ENCODE assay signal across 28 cellular contexts in genomic region chr4:124810814-124811213, GRCh38.
"Had no signal": no experiment of that assay in that cellular context is flagged by ENCODE, and none has a peak within 500 bp of the region (broad histone marks: within the 10 kb centered on the region; RNA-seq: fewer than 3 reads in every experiment).

No MANE protein-coding gene starts in this region.

- H3K4me1 ChIP-seq: adrenal gland, esophagus squamous epithelium, prostate gland, right atrium auricular region, stomach, tibial artery, upper lobe of right lung had no signal

- H3K36me3 ChIP-seq: adrenal gland, esophagus squamous epithelium, ovary, prostate gland, right atrium auricular region, stomach, tibial artery, upper lobe of right lung, WERI-Rb-1 had no signal

- H3K36me3 Mint-ChIP-seq: activated CD4-positive, alpha-beta memory T cell treated with anti-CD3 and anti-CD28 coated beads for 36 hours; stimulated activated naive B cell treated with anti-CD40 and anti-IgM and Interleukin-4, amounts not matched to agents 10 μg/mL and 1 μg/mL and 100 μg/mL, for 72 hours had no signal

- H3K27ac ChIP-seq: adrenal gland, epithelial cell of prostate, esophagus squamous epithelium, ovary, prostate gland, right atrium auricular region, stomach, tibial artery, upper lobe of right lung, WERI-Rb-1 had no signal

- H3K4me1 Mint-ChIP-seq: endodermal cell; naive thymus-derived CD4-positive, alpha-beta T cell; stimulated activated naive B cell treated with anti-CD40 and anti-IgM and Interleukin-4, amounts not matched to agents 10 μg/mL and 1 μg/mL and 100 μg/mL, for 72 hours had no signal

- ATAC-seq: activated CD4-positive, CD25-positive, alpha-beta regulatory T cell treated with anti-CD3 and anti-CD28 coated beads, Interleukin-2, amount 50 U/mL, for 24 hours; left cardiac atrium; naive thymus-derived CD4-positive, alpha-beta T cell; stimulated activated naive B cell treated with anti-CD40 and anti-IgM and Interleukin-4, amounts not matched to agents 10 μg/mL and 1 μg/mL and 100 μg/mL, for 72 hours; upper lobe of right lung had no signal

- H3K4me3 ChIP-seq: adrenal gland, esophagus squamous epithelium, ovary, prostate gland, right atrium auricular region, stomach, tibial artery, upper lobe of right lung had no signal

- H3K27me3 Mint-ChIP-seq: activated CD4-positive, alpha-beta memory T cell treated with anti-CD3 and anti-CD28 coated beads for 36 hours; activated naive CD8-positive, alpha-beta T cell treated with anti-CD3 and anti-CD28 coated beads for 36 hours; stimulated activated naive B cell treated with anti-CD40 and anti-IgM and Interleukin-4, amounts not matched to agents 10 μg/mL and 1 μg/mL and 100 μg/mL, for 72 hours had no signal

- DNase-seq: activated CD4-positive, alpha-beta memory T cell treated with anti-CD3 and anti-CD28 coated beads for 36 hours; activated CD4-positive, alpha-beta T cell treated with anti-CD3 and anti-CD28 coated beads for 48 hours; activated CD8-positive, alpha-beta memory T cell treated with anti-CD3 and anti-CD28 coated beads, Interleukin-2, amount 50 U/mL, for 4 hours; activated effector memory CD4-positive, alpha-beta T cell treated with anti-CD3 and anti-CD28 coated beads, Interleukin-2, amount 50 U/mL, for 16 hours; activated naive CD4-positive, alpha-beta T cell treated with anti-CD3 and anti-CD28 coated beads for 36 hours; activated naive CD8-positive, alpha-beta T cell treated with anti-CD3 and anti-CD28 coated beads for 36 hours; activated T-cell treated with anti-CD3 and anti-CD28 coated beads, Interleukin-2, amount 50 U/mL, for 1 hour; adrenal gland; aorta; caudate nucleus; endodermal cell; esophagus squamous epithelium; left cardiac atrium; midbrain; naive thymus-derived CD4-positive, alpha-beta T cell; ovary; stimulated activated CD4-positive, alpha-beta T cell treated with anti-CD3 and anti-CD28 coated beads, Interleukin-15, amount 100 ng/mL, for 24 hours; stimulated activated CD4-positive, alpha-beta T cell treated with anti-CD3 and anti-CD28 coated beads, Interleukin-2, amount 100 ng/mL, for 24 hours; stimulated activated naive B cell treated with anti-CD40 and anti-IgM and Interleukin-4, amounts not matched to agents 10 μg/mL and 1 μg/mL and 100 μg/mL, for 72 hours; stomach; tibial artery; upper lobe of right lung; WERI-Rb-1 had no signal

- H3K27ac Mint-ChIP-seq: activated CD4-positive, alpha-beta memory T cell treated with anti-CD3 and anti-CD28 coated beads for 36 hours; activated naive CD4-positive, alpha-beta T cell treated with anti-CD3 and anti-CD28 coated beads for 36 hours; activated naive CD8-positive, alpha-beta T cell treated with anti-CD3 and anti-CD28 coated beads for 36 hours; activated T-helper 1 cell treated with anti-CD3 and anti-CD28 coated beads, Interleukin-12 subunit alpha, Interleukin-12 subunit beta, Interleukin-2, Interleukin-4 antibody, amounts not matched to agents 30 ng/mL and 10 ng/mL and 1 ng/mL, durations not matched to agents 14 hours and 24 hours and 36 hours; endodermal cell; naive thymus-derived CD4-positive, alpha-beta T cell; stimulated activated naive B cell treated with anti-CD40 and anti-IgM and Interleukin-4, amounts not matched to agents 10 μg/mL and 1 μg/mL and 100 μg/mL, for 72 hours had no signal

- H3K9me3 ChIP-seq: adrenal gland, ovary, prostate gland had no signal

- H3K9me3 Mint-ChIP-seq: activated T-helper 1 cell treated with anti-CD3 and anti-CD28 coated beads, Interleukin-12 subunit alpha, Interleukin-12 subunit beta, Interleukin-2, Interleukin-4 antibody, amounts not matched to agents 30 ng/mL and 10 ng/mL and 1 ng/mL, durations not matched to agents 14 hours and 24 hours and 36 hours had no signal

- H3K4me3 Mint-ChIP-seq: activated CD4-positive, alpha-beta memory T cell treated with anti-CD3 and anti-CD28 coated beads for 36 hours; activated naive CD4-positive, alpha-beta T cell treated with anti-CD3 and anti-CD28 coated beads for 36 hours; activated naive CD8-positive, alpha-beta T cell treated with anti-CD3 and anti-CD28 coated beads for 36 hours; activated T-helper 1 cell treated with anti-CD3 and anti-CD28 coated beads, Interleukin-12 subunit alpha, Interleukin-12 subunit beta, Interleukin-2, Interleukin-4 antibody, amounts not matched to agents 30 ng/mL and 10 ng/mL and 1 ng/mL, durations not matched to agents 14 hours and 24 hours and 36 hours; endodermal cell; naive thymus-derived CD4-positive, alpha-beta T cell; stimulated activated naive B cell treated with anti-CD40 and anti-IgM and Interleukin-4, amounts not matched to agents 10 μg/mL and 1 μg/mL and 100 μg/mL, for 72 hours had no signal

- H3K27me3 ChIP-seq: adrenal gland, esophagus squamous epithelium, ovary, right atrium auricular region, stomach, tibial artery, upper lobe of right lung had no signal
